1 cellular context compared by ENCODE assay signal in genomic region chr5:11619339-11620028, GRCh38.
TF ChIP-seq lines count a peak whose summit lies in the region.

No MANE protein-coding gene starts in this region.

TF ChIP-seq in HepG2, 621 proteins besides CTCF, POLR2A, EP300 and RAD21 (continued from another document):
- TF ChIP-seq PRDM15 (CRISPR knock-in tag; IDR thresholded peaks at IDR 0.05) = no peak
- TF ChIP-seq ZKSCAN5 (CRISPR knock-in tag; IDR thresholded peaks at IDR 0.05) = no peak
- no peak for TF ChIP-seq MED13 (CRISPR knock-in tag; IDR thresholded peaks at IDR 0.05)
- TF ChIP-seq ZNF766 (CRISPR knock-in tag; IDR thresholded peaks at IDR 0.05; ENCODE audit: borderline replicate concordance) = no peak
- TF ChIP-seq HIVEP1 (CRISPR knock-in tag; IDR thresholded peaks at IDR 0.05) = no peak
- no peak for TF ChIP-seq CREB1 (IDR thresholded peaks at IDR 0.05)
- no peak for TF ChIP-seq CREB1 (CRISPR knock-in tag; IDR thresholded peaks at IDR 0.05)
- no peak for TF ChIP-seq ZXDC (CRISPR knock-in tag; IDR thresholded peaks at IDR 0.05)
- no peak for TF ChIP-seq ZBTB4 (CRISPR knock-in tag; IDR thresholded peaks at IDR 0.05; ENCODE audit: borderline replicate concordance)
- TF ChIP-seq HNRNPL (IDR thresholded peaks at IDR 0.05; ENCODE audit: low read depth, low read length) = no peak
- no peak for TF ChIP-seq DMTF1 (CRISPR knock-in tag; IDR thresholded peaks at IDR 0.05)
- TF ChIP-seq E2F2 (CRISPR knock-in tag; IDR thresholded peaks at IDR 0.05; ENCODE audit: borderline replicate concordance) = no peak
